27 cellular contexts compared by ENCODE assay signal in genomic region chr14:20620798-20621478, GRCh38. TPM values are rescaled to one million over a fixed set of nuclear protein-coding genes. Genes with fewer than 3 reads are reported as not detected.
DNase-seq lines count a peak whose midpoint lies in the region; ATAC-seq and TF ChIP-seq lines count a peak whose summit lies in the region.
"Had no signal": no experiment of that assay in that cellular context is flagged by ENCODE, and none has a peak within 500 bp of the region (broad histone marks: within the 10 kb centered on the region; RNA-seq: fewer than 3 reads in every experiment).

No MANE protein-coding gene starts in this region.

- H3K27ac ChIP-seq in lung (ENCODE audit: low read depth in 1 of 2, low read length in 1 of 2): no peak overlapping the region
- H3K27ac ChIP-seq: A549; BLaER1 treated with 17β-estradiol and CSF1 and Interleukin-3, amounts not matched to agents 10 nM and 100 nM; GM23248; SK-N-MC had no signal

- intact Hi-C loops in left colon (cut with DNase I, micrococcal nuclease): no loop called here

- peak; percentile 74 for DNase-seq in LNCaP clone FGC (ENCODE audit: low read depth)
- no peak for DNase-seq in left colon
- peak; percentile 48 for DNase-seq in lung (ENCODE audit: low spot score)
- no peak for DNase-seq in NCI-H748 (lab: John Stamatoyannopoulos, UW; ENCODE audit: unreplicated experiment)
- no peak for DNase-seq in GM20000 (ENCODE audit: low spot score)
- DNase-seq in GM13977 (ENCODE audit: low spot score): no peak
- DNase-seq: AML-193; CD4-positive, alpha-beta T cell; DMS53; GM23248; H9; HFFc6; Kasumi-1; MG63; NCI-H2029 treated with DMSO at 0.1 percent for 48 hours; NCI-H2227 treated with DMSO at 0.1 percent for 48 hours; NCI-H526 treated with DMSO at 0.1 percent for 48 hours; Peyer's patch; SHP77 treated with DMSO at 0.1 percent for 48 hours had no signal

- in situ Hi-C loops in GM13977 (cut with MboI; ENCODE audit: low pct_unique_long_range_greater_than_20kb, low sequenced_read_pairs, unreplicated experiment): no loop called here

- H3K4me3 ChIP-seq in LNCaP clone FGC (ENCODE audit: low read depth, low read length): no peak overlapping the region
- no peak overlapping the region for H3K4me3 ChIP-seq in lung
- H3K4me3 ChIP-seq: A549; BLaER1 treated with 17β-estradiol and CSF1 and Interleukin-3, amounts not matched to agents 10 nM and 100 nM; GM23248; MG63; Peyer's patch; SK-N-MC had no signal

- peaks cover 0 to 5% of the 10 kb centered on the region in 2 donors for H3K4me1 ChIP-seq in lung (ENCODE audit: control insufficient read depth in 2 of 2, insufficient read depth in 2 of 2, low read length in 2 of 2)

- no peak for TF ChIP-seq CTCF in LNCaP clone FGC (IDR thresholded peaks at IDR 0.05; ENCODE audit: control insufficient read depth, extremely low read depth, insufficient read depth)
- no peak for TF ChIP-seq CTCF in lung (IDR thresholded peaks at IDR 0.05; ENCODE audit: control extremely low read depth, extremely low read depth)
- TF ChIP-seq CTCF in GM20000 (IDR thresholded peaks at IDR 0.05; ENCODE audit: extremely low read depth, missing control alignments): no peak
- TF ChIP-seq CTCF in GM13977 (IDR thresholded peaks at IDR 0.05; ENCODE audit: extremely low read depth, insufficient read depth, missing control alignments): no peak

- 50 to 56% methylated on average over 2 of the region's 2 CpGs for WGBS in lung, 2 donors

- H3K36me3 ChIP-seq in lung (ENCODE audit: control insufficient read depth in 2 of 2, insufficient read depth in 2 of 2, low read length in 2 of 2): no peaks in the 10 kb centered on the region
- H3K36me3 ChIP-seq: BLaER1 treated with 17β-estradiol and CSF1 and Interleukin-3, amounts not matched to agents 10 nM and 100 nM; MG63; Peyer's patch had no signal

- no peaks in the 10 kb centered on the region for H3K27me3 ChIP-seq in lung (ENCODE audit: control insufficient read depth, insufficient read depth)
- H3K27me3 ChIP-seq: MG63, Peyer's patch had no signal

- peak; percentile 55 for ATAC-seq in left colon
- ATAC-seq in lung (ENCODE audit: insufficient read depth, low FRiP score): no peak
- no peak for ATAC-seq in HG02623 (IDR thresholded peaks at IDR 0.05; ENCODE audit: unreplicated experiment)
- ATAC-seq: A549 had no signal

- H3K9me3 ChIP-seq in lung (ENCODE audit: control insufficient read depth in 2 of 2, insufficient read depth in 1 of 2, low read length in 1 of 2): no peaks in the 10 kb centered on the region
- H3K9me3 ChIP-seq: A549, MG63, Peyer's patch had no signal

RNA-seq across cellular contexts. Expression of gene OR6S1, which starts 20.6 kb away (rescaled TPM):
- total RNA-seq in left colon (not detected), lung (not detected)
- polyA plus RNA-seq in lung: not detected
- total RNA-seq: CD4-positive, alpha-beta T cell; Daoy; G401; GM23248; H9; HFFc6; NCI-H460; OCI-LY7; Peyer's patch had no signal
- polyA plus RNA-seq: A549, GM23248 had no signal

RNA-seq across cellular contexts. Expression of gene RNASE12, which starts 29.8 kb away (rescaled TPM):
- total RNA-seq in left colon (not detected), lung (not detected)
- polyA plus RNA-seq in lung: not detected
- total RNA-seq: CD4-positive, alpha-beta T cell; Daoy; G401; GM23248; H9; HFFc6; NCI-H460; OCI-LY7; Peyer's patch had no signal
- polyA plus RNA-seq: A549, GM23248 had no signal

RNA-seq across cellular contexts. Expression of gene RNASE11, which starts 33.1 kb away (rescaled TPM):
- total RNA-seq in left colon (not detected), lung (not detected)
- polyA plus RNA-seq in lung: not detected
- total RNA-seq: CD4-positive, alpha-beta T cell; G401; GM23248; H9; HFFc6; NCI-H460; OCI-LY7; Peyer's patch had no signal
- polyA plus RNA-seq: A549, GM23248 had no signal

Comparison
In these comparisons a context has a peak if more than half of its experiments do, and no peak if none do; other contexts are left out.
1. DNase-seq: peak in LNCaP clone FGC (single experiment) and lung (single experiment); none in left colon (0 of 2), NCI-H748 (single experiment), GM20000 (single experiment) and GM13977 (single experiment).